In genomic region chr11:1029051-1029450, GRCh38 we compare ENCODE assay signal across 32 cellular contexts. TPM values are rescaled to one million over a fixed set of nuclear protein-coding genes. Genes with fewer than 3 reads are reported as not detected.
"Had no signal": no experiment of that assay in that cellular context is flagged by ENCODE, and none has a peak within 500 bp of the region (broad histone marks: within the 10 kb centered on the region; RNA-seq: fewer than 3 reads in every experiment).

No MANE protein-coding gene starts in this region.

- H3K4me3 Mint-ChIP-seq: stimulated activated effector memory CD8-positive, alpha-beta T cell treated with anti-CD3 and anti-CD28 coated beads, Interleukin-12 subunit alpha, Interleukin-12 subunit beta, amount 100 ng/mL, for 72 hours; stimulated activated memory B cell treated with anti-CD40 and anti-IgM and Interleukin-4, amounts not matched to agents 10 μg/mL and 1 μg/mL and 100 μg/mL, for 72 hours; stimulated activated naive B cell treated with anti-CD40 and anti-IgM and Interleukin-4, amounts not matched to agents 10 μg/mL and 1 μg/mL and 100 μg/mL, for 72 hours; stimulated activated naive CD8-positive, alpha-beta T cell treated with anti-CD3 and anti-CD28 coated beads, Interleukin-15, Interleukin-2, amounts not matched to agents 100 ng/mL and 50 ng/mL, for 24 hours; type B pancreatic cell had no signal

- H3K27ac ChIP-seq: stomach, suprapubic skin, testis, thoracic aorta, thyroid gland, tibial artery, tibial nerve, transverse colon, upper lobe of left lung, upper lobe of right lung, uterus, vagina had no signal

- H3K27me3 ChIP-seq: testis, thyroid gland, tibial artery, tibial nerve, upper lobe of left lung, upper lobe of right lung, uterus, vagina had no signal

- H3K4me1 Mint-ChIP-seq: stimulated activated effector memory CD8-positive, alpha-beta T cell treated with anti-CD3 and anti-CD28 coated beads, Interleukin-12 subunit alpha, Interleukin-12 subunit beta, amount 100 ng/mL, for 72 hours; stimulated activated memory B cell treated with anti-CD40 and anti-IgM and Interleukin-4, amounts not matched to agents 10 μg/mL and 1 μg/mL and 100 μg/mL, for 72 hours had no signal

- DNase-seq: stimulated activated CD4-positive, alpha-beta T cell treated with anti-CD3 and anti-CD28 coated beads, Interleukin-2, amount 100 ng/mL, for 24 hours; stimulated activated CD4-positive, alpha-beta T cell treated with anti-CD3 and anti-CD28 coated beads, Interleukin-2, amount 100 ng/mL, for 48 hours; stimulated activated CD4-positive, alpha-beta T cell treated with anti-CD3 and anti-CD28 coated beads, Interleukin-4, amount 100 ng/mL, for 1 hour; stimulated activated CD4-positive, alpha-beta T cell treated with anti-CD3 and anti-CD28 coated beads, Interleukin-4, amount 100 ng/mL, for 24 hours; stimulated activated CD4-positive, alpha-beta T cell treated with anti-CD3 and anti-CD28 coated beads, Interleukin-4, amount 100 ng/mL, for 4 hours; stimulated activated CD8-positive, alpha-beta memory T cell treated with anti-CD3 and anti-CD28 coated beads, Interleukin-4, amount 100 ng/mL, for 48 hours; stimulated activated naive B cell treated with anti-CD40 and anti-IgM and Interleukin-4, amounts not matched to agents 10 μg/mL and 1 μg/mL and 100 μg/mL, for 72 hours; stimulated activated naive CD4-positive, alpha-beta T cell; stimulated activated naive CD4-positive, alpha-beta T cell treated with Interleukin-2 at 50 U/mL for 16 hours; stomach; substantia nigra; testis; thyroid gland; tibial artery; transverse colon; trophoblast cell; upper lobe of right lung; uterus had no signal

- H3K9me3 ChIP-seq: stomach, suprapubic skin, testis, thoracic aorta, thyroid gland, tibial artery, tibial nerve, transverse colon, upper lobe of left lung, upper lobe of right lung, uterus, vagina had no signal

- H3K27ac Mint-ChIP-seq: stimulated activated effector memory CD8-positive, alpha-beta T cell treated with anti-CD3 and anti-CD28 coated beads, Interleukin-12 subunit alpha, Interleukin-12 subunit beta, amount 100 ng/mL, for 72 hours; stimulated activated memory B cell treated with anti-CD40 and anti-IgM and Interleukin-4, amounts not matched to agents 10 μg/mL and 1 μg/mL and 100 μg/mL, for 72 hours; stimulated activated naive B cell treated with anti-CD40 and anti-IgM and Interleukin-4, amounts not matched to agents 10 μg/mL and 1 μg/mL and 100 μg/mL, for 72 hours; stimulated activated naive CD8-positive, alpha-beta T cell treated with anti-CD3 and anti-CD28 coated beads, Interleukin-15, Interleukin-2, amounts not matched to agents 100 ng/mL and 50 ng/mL, for 24 hours; type B pancreatic cell had no signal

- H3K9me3 Mint-ChIP-seq: stimulated activated effector memory CD8-positive, alpha-beta T cell treated with anti-CD3 and anti-CD28 coated beads, Interleukin-12 subunit alpha, Interleukin-12 subunit beta, amount 100 ng/mL, for 72 hours; stimulated activated naive CD8-positive, alpha-beta T cell treated with anti-CD3 and anti-CD28 coated beads, Interleukin-15, Interleukin-2, amounts not matched to agents 100 ng/mL and 50 ng/mL, for 24 hours; type B pancreatic cell had no signal

- ATAC-seq: stimulated activated effector memory CD8-positive, alpha-beta T cell treated with anti-CD3 and anti-CD28 coated beads, Interleukin-12 subunit alpha, Interleukin-12 subunit beta, amount 100 ng/mL, for 72 hours; stimulated activated memory B cell treated with anti-CD40 and anti-IgM and Interleukin-4, amounts not matched to agents 10 μg/mL and 1 μg/mL and 100 μg/mL, for 72 hours; stimulated activated naive B cell treated with anti-CD40 and anti-IgM and Interleukin-4, amounts not matched to agents 10 μg/mL and 1 μg/mL and 100 μg/mL, for 72 hours; upper lobe of right lung had no signal

- H3K27me3 Mint-ChIP-seq: stimulated activated memory B cell treated with anti-CD40 and anti-IgM and Interleukin-4, amounts not matched to agents 10 μg/mL and 1 μg/mL and 100 μg/mL, for 72 hours; stimulated activated naive B cell treated with anti-CD40 and anti-IgM and Interleukin-4, amounts not matched to agents 10 μg/mL and 1 μg/mL and 100 μg/mL, for 72 hours; stimulated activated naive CD8-positive, alpha-beta T cell treated with anti-CD3 and anti-CD28 coated beads, Interleukin-15, Interleukin-2, amounts not matched to agents 100 ng/mL and 50 ng/mL, for 24 hours; type B pancreatic cell had no signal

- FAIRE-seq: urothelium cell line had no signal

- H3K4me3 ChIP-seq: stomach, suprapubic skin, testis, thoracic aorta, thyroid gland, tibial artery, tibial nerve, transverse colon, upper lobe of left lung, upper lobe of right lung, uterus, vagina had no signal

- H3K36me3 ChIP-seq: thoracic aorta, thyroid gland, transverse colon, upper lobe of right lung, uterus, vagina had no signal

- H3K4me1 ChIP-seq: suprapubic skin, testis, thyroid gland, tibial artery, tibial nerve, transverse colon, upper lobe of left lung, upper lobe of right lung, uterus, vagina had no signal

RNA-seq across cellular contexts. Expression of gene MUC6, which starts 7.5 kb away (rescaled TPM):
- total RNA-seq: subcutaneous adipose tissue, thyroid gland, transverse colon, upper lobe of right lung, ureter, urinary bladder, vagina had no signal
- polyA plus RNA-seq: urinary bladder had no signal

RNA-seq across cellular contexts. Expression of gene MUC2, which starts 45.6 kb away (rescaled TPM):
- total RNA-seq: temporal lobe, thoracic aorta, thyroid gland, tibial nerve, upper lobe of right lung, urinary bladder, vagina had no signal
- polyA plus RNA-seq: stomach had no signal
